Comparison of ENCODE assay signal across 9 cellular contexts in the genomic region with DNA sequence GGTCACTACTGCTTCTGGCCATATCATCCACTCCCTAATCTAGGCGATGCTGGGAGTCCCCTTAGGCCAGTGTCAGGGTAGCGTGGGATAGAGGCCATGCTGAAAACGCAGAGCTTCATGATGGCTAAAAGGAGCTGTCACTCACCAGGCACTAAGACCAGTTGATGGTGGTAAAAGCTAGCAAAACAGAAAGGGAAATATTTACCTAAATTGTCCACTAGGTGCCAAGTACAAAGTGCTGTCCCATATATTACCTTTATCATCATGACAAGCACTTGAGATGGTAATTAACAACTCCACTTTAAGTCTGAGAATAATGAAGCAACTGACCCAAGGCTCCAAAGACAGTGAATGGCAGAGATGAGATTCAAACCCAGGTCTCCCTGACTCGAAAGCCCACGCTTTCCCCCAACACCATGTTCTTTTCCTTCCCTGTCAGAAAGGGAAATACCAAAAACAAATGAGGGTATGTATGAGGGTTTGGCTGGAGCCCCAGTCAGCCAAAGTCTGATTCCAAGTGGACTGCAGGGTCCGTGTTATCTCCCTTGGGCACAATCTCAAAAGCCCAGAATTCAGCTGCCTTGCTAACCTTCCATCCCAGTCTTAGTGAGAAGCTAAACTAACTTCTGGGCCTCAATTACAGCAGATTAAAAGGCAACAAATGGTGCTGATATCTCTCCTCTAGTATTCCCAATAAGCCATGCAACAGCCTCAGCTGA.
DNase-seq lines count a peak whose midpoint lies in the region; ATAC-seq and TF ChIP-seq lines count a peak whose summit lies in the region.
"Had no signal": no experiment of that assay in that cellular context is flagged by ENCODE, and none has a peak within 500 bp of the region (broad histone marks: within the 10 kb centered on the region; RNA-seq: fewer than 3 reads in every experiment).

No MANE protein-coding gene starts in this region.

- peaks cover 21% of the 10 kb centered on the region for H3K36me3 Mint-ChIP-seq in activated CD8-positive, alpha-beta T cell treated with anti-CD3 and anti-CD28 coated beads for 36 hours (ENCODE audit: low read depth)
- peaks cover 22 to 55% of the 10 kb centered on the region in 2 donors for H3K36me3 Mint-ChIP-seq in stimulated activated naive B cell treated with anti-CD40 and anti-IgM and Interleukin-4, amounts not matched to agents 10 μg/mL and 1 μg/mL and 100 μg/mL, for 72 hours

- DNase-seq in NCI-H82 (lab: John Stamatoyannopoulos, UW) (peak; percentile 23), NCI-H82 treated with DMSO at 0.1 percent for 48 hours (lab: John Stamatoyannopoulos, UW; ENCODE audit: unreplicated experiment) (no peak), left ventricle myocardium inferior (no peak), COLO829 (ENCODE audit: low spot score) (no peak)
- no peak for DNase-seq in activated CD8-positive, alpha-beta T cell treated with anti-CD3 and anti-CD28 coated beads for 36 hours
- DNase-seq in stimulated activated naive B cell treated with anti-CD40 and anti-IgM and Interleukin-4, amounts not matched to agents 10 μg/mL and 1 μg/mL and 100 μg/mL, for 72 hours: no peak
- DNase-seq: colonic mucosa had no signal

- H3K4me1 Mint-ChIP-seq in activated CD8-positive, alpha-beta T cell treated with anti-CD3 and anti-CD28 coated beads for 36 hours (ENCODE audit: low read depth): peaks cover 17% of the 10 kb centered on the region
- peaks cover 21 to 35% of the 10 kb centered on the region in 2 donors for H3K4me1 Mint-ChIP-seq in stimulated activated naive B cell treated with anti-CD40 and anti-IgM and Interleukin-4, amounts not matched to agents 10 μg/mL and 1 μg/mL and 100 μg/mL, for 72 hours

- H3K27me3 ChIP-seq in left ventricle myocardium inferior (ENCODE audit: low read depth): no peaks in the 10 kb centered on the region
- H3K27me3 ChIP-seq: colonic mucosa had no signal

- no peaks in the 10 kb centered on the region for H3K9me3 Mint-ChIP-seq in activated CD8-positive, alpha-beta T cell treated with anti-CD3 and anti-CD28 coated beads for 36 hours
- no peaks in the 10 kb centered on the region for H3K9me3 Mint-ChIP-seq in stimulated activated naive B cell treated with anti-CD40 and anti-IgM and Interleukin-4, amounts not matched to agents 10 μg/mL and 1 μg/mL and 100 μg/mL, for 72 hours

- H3K36me3 ChIP-seq in left ventricle myocardium inferior: peaks cover 62% of the 10 kb centered on the region

- POLR2A ChIA-PET in activated CD8-positive, alpha-beta T cell treated with anti-CD3 and anti-CD28 coated beads for 36 hours (lab: Charles Lee): interaction anchor here (0.6 to 1.5 kb wide), 2 partner anchors 37 to 569 kb away, joined by 3 to 4 read pairs; no protein-coding TSS in a partner anchor

- H3K27me3 Mint-ChIP-seq in activated CD8-positive, alpha-beta T cell treated with anti-CD3 and anti-CD28 coated beads for 36 hours: no peaks in the 10 kb centered on the region
- H3K27me3 Mint-ChIP-seq in stimulated activated naive B cell treated with anti-CD40 and anti-IgM and Interleukin-4, amounts not matched to agents 10 μg/mL and 1 μg/mL and 100 μg/mL, for 72 hours: no peaks in the 10 kb centered on the region

- peaks cover 92% of the 10 kb centered on the region for H3K4me1 ChIP-seq in left ventricle myocardium inferior
- H3K4me1 ChIP-seq: colonic mucosa had no signal

- CTCF ChIA-PET in activated CD8-positive, alpha-beta T cell treated with anti-CD3 and anti-CD28 coated beads for 36 hours (lab: Charles Lee): interaction anchor here (0.6 to 14.3 kb wide), 10 partner anchors 9 to 39 kb away, joined by 3 to 249 read pairs (median 4); no protein-coding TSS in a partner anchor

- H3K4me3 ChIP-seq in left ventricle myocardium inferior: no peak overlapping the region
- H3K4me3 ChIP-seq: colonic mucosa had no signal

- no peak overlapping the region for H3K4me3 Mint-ChIP-seq in activated CD8-positive, alpha-beta T cell treated with anti-CD3 and anti-CD28 coated beads for 36 hours
- H3K4me3 Mint-ChIP-seq in stimulated activated naive B cell treated with anti-CD40 and anti-IgM and Interleukin-4, amounts not matched to agents 10 μg/mL and 1 μg/mL and 100 μg/mL, for 72 hours: no peak overlapping the region

- intact Hi-C loops in activated CD8-positive, alpha-beta T cell treated with anti-CD3 and anti-CD28 coated beads for 36 hours (cut with micrococcal nuclease): no loop called here
- intact Hi-C loops in left ventricle myocardium inferior (cut with micrococcal nuclease): no loop called here

- H3K9me3 ChIP-seq in left ventricle myocardium inferior (replicated peaks): no peaks in the 10 kb centered on the region
- H3K9me3 ChIP-seq: colonic mucosa had no signal

- no peak for TF ChIP-seq CTCF in activated CD8-positive, alpha-beta T cell treated with anti-CD3 and anti-CD28 coated beads for 36 hours (IDR thresholded peaks at IDR 0.05)
- TF ChIP-seq CTCF in left ventricle myocardium inferior (IDR thresholded peaks at IDR 0.05; ENCODE audit: borderline replicate concordance): no peak

- H3K27ac ChIP-seq in left ventricle myocardium inferior (replicated peaks): peak overlapping the region; percentile 87

- ATAC-seq in activated CD8-positive, alpha-beta T cell treated with anti-CD3 and anti-CD28 coated beads for 36 hours: no peak
- no peak for ATAC-seq in stimulated activated naive B cell treated with anti-CD40 and anti-IgM and Interleukin-4, amounts not matched to agents 10 μg/mL and 1 μg/mL and 100 μg/mL, for 72 hours (replicated peaks)
- ATAC-seq in GM19035 (IDR thresholded peaks at IDR 0.05; ENCODE audit: unreplicated experiment): no peak
- no peak for ATAC-seq in GM19395 (IDR thresholded peaks at IDR 0.05; ENCODE audit: unreplicated experiment)

- peak overlapping the region; percentile 58 for H3K27ac Mint-ChIP-seq in activated CD8-positive, alpha-beta T cell treated with anti-CD3 and anti-CD28 coated beads for 36 hours
- peak overlapping the region; percentile 42 for H3K27ac Mint-ChIP-seq in stimulated activated naive B cell treated with anti-CD40 and anti-IgM and Interleukin-4, amounts not matched to agents 10 μg/mL and 1 μg/mL and 100 μg/mL, for 72 hours
